ENCODE assay signal across 8 cellular contexts in the genomic region with DNA sequence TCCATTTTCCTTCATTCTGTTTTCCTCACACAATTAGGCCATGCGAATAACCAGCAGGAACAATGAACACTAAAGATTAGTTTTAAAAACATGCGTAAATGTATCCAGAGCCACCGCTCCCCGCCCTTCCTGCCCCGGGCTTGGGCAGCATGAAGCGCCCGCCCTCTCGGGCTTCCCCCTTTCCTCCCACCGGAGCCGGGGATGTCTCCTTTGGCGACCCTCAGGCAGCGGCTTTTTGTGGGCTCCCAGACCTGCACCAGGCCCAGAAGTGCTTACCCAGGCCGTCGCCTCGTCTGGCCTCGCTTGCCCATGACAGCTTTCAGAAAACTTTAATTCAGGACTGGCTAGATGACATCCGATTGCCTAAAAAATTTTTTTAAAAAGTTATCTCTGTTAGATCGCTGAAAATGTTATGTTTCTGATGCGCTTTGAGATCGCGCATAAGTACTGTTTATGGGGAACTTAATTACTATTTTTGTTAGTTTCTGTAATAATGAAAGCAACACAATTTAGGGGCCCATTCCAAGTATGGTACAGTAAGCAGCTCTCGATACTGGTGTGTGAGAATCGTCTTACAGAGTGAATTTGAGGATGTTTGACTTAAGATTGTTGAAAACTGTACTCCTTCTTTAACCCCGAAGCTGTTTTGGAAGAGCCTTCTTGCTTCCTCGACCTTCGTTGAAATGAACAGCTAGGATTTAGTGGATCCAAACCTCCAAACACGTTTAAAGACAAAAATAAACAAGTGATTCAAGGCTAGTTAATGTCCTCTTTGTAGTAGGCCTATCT. TPM values are rescaled to one million over a fixed set of nuclear protein-coding genes. Genes with fewer than 3 reads are reported as not detected.
DNase-seq lines count a peak whose midpoint lies in the region; ATAC-seq and TF ChIP-seq lines count a peak whose summit lies in the region.

No MANE protein-coding gene starts in this region.

- peaks cover 24% of the 10 kb centered on the region for H3K4me1 Mint-ChIP-seq in dendritic cell treated with granulocyte-macrophage colony-stimulating factor and Interleukin-4, amounts not matched to agents 40 ng/mL and 50 ng/mL, for 4 days (ENCODE audit: low read depth)

- no peak for TF ChIP-seq CTCF in lower lobe of right lung (IDR thresholded peaks at IDR 0.05)

- no peaks in the 10 kb centered on the region for H3K9me3 Mint-ChIP-seq in dendritic cell treated with granulocyte-macrophage colony-stimulating factor and Interleukin-4, amounts not matched to agents 40 ng/mL and 50 ng/mL, for 4 days

- intact Hi-C loops in dendritic cell treated with granulocyte-macrophage colony-stimulating factor and Interleukin-4, amounts not matched to agents 40 ng/mL and 50 ng/mL, for 4 days (cut with micrococcal nuclease) = loop anchor here (5.0 kb wide), 2 partner anchors 34 to 136 kb away; no protein-coding TSS in a partner anchor
- intact Hi-C loops in lower lobe of right lung (cut with DNase I) = no loop called here

- peak; percentile 26 for ATAC-seq in GM19455 (IDR thresholded peaks at IDR 0.05; ENCODE audit: unreplicated experiment)
- peak; percentile 7 for ATAC-seq in HG03558 (IDR thresholded peaks at IDR 0.05; ENCODE audit: extremely low read depth, unreplicated experiment)
- ATAC-seq in lower lobe of right lung = peak; percentile 44 to 61

- no peaks in the 10 kb centered on the region for H3K9me3 ChIP-seq in lower lobe of right lung

- H3K27me3 Mint-ChIP-seq in dendritic cell treated with granulocyte-macrophage colony-stimulating factor and Interleukin-4, amounts not matched to agents 40 ng/mL and 50 ng/mL, for 4 days = peaks cover 4% of the 10 kb centered on the region

- H3K4me1 ChIP-seq in lower lobe of right lung = peaks cover 18% of the 10 kb centered on the region

- peaks cover 14% of the 10 kb centered on the region for H3K36me3 Mint-ChIP-seq in dendritic cell treated with granulocyte-macrophage colony-stimulating factor and Interleukin-4, amounts not matched to agents 40 ng/mL and 50 ng/mL, for 4 days (ENCODE audit: low read depth)

- H3K27ac ChIP-seq in lower lobe of right lung (peak overlapping the region; percentile 94), temporal lobe (ENCODE audit: low read depth, low read length) (peak overlapping the region; percentile 19)

- H3K36me3 ChIP-seq in lower lobe of right lung = no peaks in the 10 kb centered on the region

- peak; percentile 50 for DNase-seq in Daoy (ENCODE audit: low read depth)
- DNase-seq in SKM-1 treated with dmso at 0.1 percent for 144 hours (lab: John Stamatoyannopoulos, UW; ENCODE audit: unreplicated experiment) = peak; percentile 12
- DNase-seq in lower lobe of right lung = peak; percentile 68
- no peak for DNase-seq in HPDE6-E6E7 (ENCODE audit: extremely low spot score)

- peak overlapping the region; percentile 90 for H3K27ac Mint-ChIP-seq in dendritic cell treated with granulocyte-macrophage colony-stimulating factor and Interleukin-4, amounts not matched to agents 40 ng/mL and 50 ng/mL, for 4 days

- peak overlapping the region; percentile 86 for H3K4me3 Mint-ChIP-seq in dendritic cell treated with granulocyte-macrophage colony-stimulating factor and Interleukin-4, amounts not matched to agents 40 ng/mL and 50 ng/mL, for 4 days

- no peaks in the 10 kb centered on the region for H3K27me3 ChIP-seq in lower lobe of right lung (ENCODE audit: low read depth)

- peak overlapping the region; percentile 84 for H3K4me3 ChIP-seq in lower lobe of right lung

RNA-seq across cellular contexts. Expression of a gene that starts 1.1 kb away (rescaled TPM):
- total RNA-seq in Daoy (2014; rRNA removed; shearing (Covaris generic)) = 27.4 and 27.7 TPM in 2 replicates
- 40.8 TPM for total RNA-seq in lower lobe of right lung
- total RNA-seq in temporal lobe = 9.1 TPM
